Comparison of ENCODE assay signal across 21 cellular contexts in the genomic region with DNA sequence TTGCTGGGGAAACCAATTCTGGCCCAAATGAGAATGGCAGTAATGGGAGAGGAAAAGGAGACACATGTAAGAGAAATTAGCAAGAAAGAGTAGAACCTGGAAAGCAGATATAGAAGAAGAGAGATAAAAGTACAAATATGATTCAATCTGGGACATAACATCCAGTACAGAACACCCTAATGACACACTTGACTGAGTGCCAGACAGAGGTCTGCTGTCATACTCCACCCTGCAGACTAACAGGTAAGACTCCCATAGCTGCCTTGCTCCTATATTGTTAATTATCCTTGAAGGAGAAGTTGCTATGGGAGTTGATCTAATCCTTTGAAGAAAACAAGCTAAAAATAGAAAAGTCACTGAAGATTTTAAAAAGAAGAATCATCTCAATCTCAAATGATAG. TPM values are rescaled to one million over a fixed set of nuclear protein-coding genes. Genes with fewer than 3 reads are reported as not detected.
"Had no signal": no experiment of that assay in that cellular context is flagged by ENCODE, and none has a peak within 500 bp of the region (broad histone marks: within the 10 kb centered on the region; RNA-seq: fewer than 3 reads in every experiment).

No MANE protein-coding gene starts in this region.

- H3K36me3 ChIP-seq: ovary had no signal

- H3K4me3 Mint-ChIP-seq: activated CD4-positive, alpha-beta T cell treated with anti-CD3 and anti-CD28 coated beads, Interleukin-2, amount 10 ng/mL, durations not matched to agents 7 days and 5 days; activated CD8-positive, alpha-beta memory T cell treated with anti-CD3 and anti-CD28 coated beads, Interleukin-2, amount 10 ng/mL, durations not matched to agents 7 days and 5 days; activated CD8-positive, alpha-beta T cell treated with anti-CD3 and anti-CD28 coated beads for 36 hours; natural killer cell; T-helper 2 cell treated with Interferon-gamma antibody and Interleukin-4, amounts not matched to agents 5 μg/mL and 100 μg/mL, for 36 hours had no signal

- H3K27me3 Mint-ChIP-seq: activated CD4-positive, alpha-beta T cell treated with anti-CD3 and anti-CD28 coated beads, Interleukin-2, amount 10 ng/mL, durations not matched to agents 7 days and 5 days; activated CD8-positive, alpha-beta memory T cell treated with anti-CD3 and anti-CD28 coated beads, Interleukin-2, amount 10 ng/mL, durations not matched to agents 7 days and 5 days; activated CD8-positive, alpha-beta T cell treated with anti-CD3 and anti-CD28 coated beads for 36 hours had no signal

- H3K27ac Mint-ChIP-seq: activated CD4-positive, alpha-beta T cell treated with anti-CD3 and anti-CD28 coated beads, Interleukin-2, amount 10 ng/mL, durations not matched to agents 7 days and 5 days; activated CD8-positive, alpha-beta memory T cell treated with anti-CD3 and anti-CD28 coated beads, Interleukin-2, amount 10 ng/mL, durations not matched to agents 7 days and 5 days; activated CD8-positive, alpha-beta T cell treated with anti-CD3 and anti-CD28 coated beads for 36 hours; natural killer cell; T-helper 2 cell treated with Interferon-gamma antibody and Interleukin-4, amounts not matched to agents 5 μg/mL and 100 μg/mL, for 36 hours had no signal

- ATAC-seq: activated CD8-positive, alpha-beta memory T cell treated with anti-CD3 and anti-CD28 coated beads, Interleukin-2, amount 10 ng/mL, durations not matched to agents 7 days and 5 days; activated CD8-positive, alpha-beta T cell treated with anti-CD3 and anti-CD28 coated beads for 36 hours; left ventricle myocardium superior; natural killer cell; right cardiac atrium; stimulated activated naive CD8-positive, alpha-beta T cell treated with anti-CD3 and anti-CD28 coated beads, Interleukin-15, Interleukin-2, amounts not matched to agents 100 U/mL and 50 U/mL, for 24 hours had no signal

- H3K4me3 ChIP-seq: ovary, upper lobe of left lung had no signal

- H3K36me3 Mint-ChIP-seq: natural killer cell had no signal

- H3K27ac ChIP-seq: ovary, upper lobe of left lung, VCaP had no signal

- DNase-seq: activated CD4-positive, alpha-beta T cell treated with anti-CD3 and anti-CD28 coated beads, Interleukin-2, amount 10 ng/mL, durations not matched to agents 7 days and 5 days; activated CD4-positive, CD25-positive, alpha-beta regulatory T cell treated with anti-CD3 and anti-CD28 coated beads, Interleukin-2, amount 50 U/mL, for 72 hours; activated CD8-positive, alpha-beta memory T cell treated with anti-CD3 and anti-CD28 coated beads, Interleukin-2, amount 10 ng/mL, durations not matched to agents 7 days and 5 days; activated CD8-positive, alpha-beta T cell treated with anti-CD3 and anti-CD28 coated beads for 36 hours; activated gamma-delta T cell; activated naive CD4-positive, alpha-beta T cell treated with anti-CD3 and anti-CD28 coated beads, Interleukin-2, amount 50 U/mL, for 16 hours; activated T-cell treated with anti-CD3 and anti-CD28 coated beads for 4 hours; cerebellar nuclear complex; cortex of kidney; erythroblast; hippocampal formation; left ventricle myocardium superior; midbrain; natural killer cell; ovary; right cardiac atrium; stimulated activated CD4-positive, alpha-beta T cell treated with anti-CD3 and anti-CD28 coated beads, Interleukin-4, amount 100 ng/mL, for 4 hours; stimulated activated naive CD8-positive, alpha-beta T cell treated with anti-CD3 and anti-CD28 coated beads, Interleukin-15, Interleukin-2, amounts not matched to agents 100 U/mL and 50 U/mL, for 24 hours; upper lobe of left lung had no signal

- H3K27me3 ChIP-seq: ovary, upper lobe of left lung had no signal

- H3K4me1 ChIP-seq: upper lobe of left lung had no signal

- H3K9me3 Mint-ChIP-seq: activated CD4-positive, alpha-beta T cell treated with anti-CD3 and anti-CD28 coated beads, Interleukin-2, amount 10 ng/mL, durations not matched to agents 7 days and 5 days; activated CD8-positive, alpha-beta T cell treated with anti-CD3 and anti-CD28 coated beads for 36 hours; natural killer cell; T-helper 2 cell treated with Interferon-gamma antibody and Interleukin-4, amounts not matched to agents 5 μg/mL and 100 μg/mL, for 36 hours had no signal

- H3K9me3 ChIP-seq: ovary, upper lobe of left lung had no signal

RNA-seq across cellular contexts. Expression of gene PIERCE2, which starts 21.3 kb away (rescaled TPM):
- total RNA-seq: activated CD8-positive, alpha-beta memory T cell treated with anti-CD3 and anti-CD28 coated beads, Interleukin-2, amount 10 ng/mL, durations not matched to agents 7 days and 5 days; activated CD8-positive, alpha-beta T cell treated with anti-CD3 and anti-CD28 coated beads for 36 hours had no signal
